12 cellular contexts compared by ENCODE assay signal in genomic region chr12:27260746-27261145, GRCh38. TPM values are rescaled to one million over a fixed set of nuclear protein-coding genes. Genes with fewer than 3 reads are reported as not detected.
DNase-seq lines count a peak whose midpoint lies in the region; ATAC-seq, FAIRE-seq and TF ChIP-seq lines count a peak whose summit lies in the region.
"Had no signal": no experiment of that assay in that cellular context is flagged by ENCODE, and none has a peak within 500 bp of the region (broad histone marks: within the 10 kb centered on the region; RNA-seq: fewer than 3 reads in every experiment).

No MANE protein-coding gene starts in this region.

- H3K27me3 ChIP-seq in GM23338 (ENCODE audit: insufficient read depth) = no peaks in the 10 kb centered on the region
- no peaks in the 10 kb centered on the region for H3K27me3 ChIP-seq in GM12878 (replicated peaks in 1 of 2; ENCODE audit: control insufficient read depth in 2 of 2, insufficient read depth in 2 of 2, low read length in 1 of 2)
- H3K27me3 ChIP-seq in heart right ventricle = no peaks in the 10 kb centered on the region
- H3K27me3 ChIP-seq in smooth muscle cell (ENCODE audit: low read depth) = no peaks in the 10 kb centered on the region

- H3K9ac ChIP-seq in GM12878 (ENCODE audit: control insufficient read depth, insufficient read depth, low read length) (no peak overlapping the region), smooth muscle cell (ENCODE audit: low read depth) (peak overlapping the region; percentile 5)

- no peak overlapping the region for H2AFZ ChIP-seq in GM23338
- H2AFZ ChIP-seq in GM12878 (ENCODE audit: control insufficient read depth, low read depth, low read length) = no peak overlapping the region
- no peak overlapping the region for H2AFZ ChIP-seq in smooth muscle cell (ENCODE audit: low read depth)

- H3K27ac ChIP-seq in GM23338 (ENCODE audit: low read depth) (no peak overlapping the region; the same call in 1 of the 2 replicates), GM12878 (ENCODE audit: control insufficient read depth, insufficient read depth) (peak overlapping the region; percentile 39), heart right ventricle (peak overlapping the region in 7 of 10 donors; percentile 18 to 70 (median 39)), smooth muscle cell (ENCODE audit: low read depth) (peak overlapping the region; percentile 50)
- H3K27ac ChIP-seq: psoas muscle had no signal

- no peak for TF ChIP-seq POLR2A in GM12878 (IDR thresholded peaks at IDR 0.05; ENCODE audit: low read depth, low read length)

- no TSS peak for BruUV-seq in GM12878 (replicated peaks; lab: Mats Ljungman, UMichigan)

- intact Hi-C loops in GM12878 (cut with micrococcal nuclease; ENCODE audit: unreplicated experiment) = no loop called here
- intact Hi-C loops in heart right ventricle (cut with DNase I) = no loop called here
- intact Hi-C loops in posterior vena cava (cut with DNase I) = no loop called here

- H3K4me1 Mint-ChIP-seq in GM23338 = peaks cover 19% of the 10 kb centered on the region

- no peak for TF ChIP-seq EP300 in GM12878 (IDR thresholded peaks at IDR 0.05; ENCODE audit: borderline replicate concordance in 1 of 2, control insufficient read depth in 1 of 2, low read depth in 2 of 2, low read length in 2 of 2)

- H3K4me1 ChIP-seq in GM23338 (ENCODE audit: insufficient read depth) = peaks cover 20% of the 10 kb centered on the region
- peaks cover 20% of the 10 kb centered on the region for H3K4me1 ChIP-seq in GM12878 (ENCODE audit: control insufficient read depth, insufficient read depth, low read length)
- peaks cover 0 to 75% (median 47%) of the 10 kb centered on the region in 9 donors for H3K4me1 ChIP-seq in heart right ventricle
- H3K4me1 ChIP-seq in smooth muscle cell (ENCODE audit: low read depth) = peaks cover 10% of the 10 kb centered on the region

- no peaks in the 10 kb centered on the region for H3K36me3 ChIP-seq in GM23338 (ENCODE audit: insufficient read depth)
- H3K36me3 ChIP-seq in GM12878 (ENCODE audit: control insufficient read depth in 2 of 2, insufficient read depth in 2 of 2, low read length in 1 of 2) = peaks cover 2 to 7% of the 10 kb centered on the region in 2 experiments
- peaks cover 0 to 12% (median 0%) of the 10 kb centered on the region in 9 donors for H3K36me3 ChIP-seq in heart right ventricle
- H3K36me3 ChIP-seq in smooth muscle cell (ENCODE audit: low read depth) = no peaks in the 10 kb centered on the region

- DNase-seq in GM23338 (ENCODE audit: low spot score) (no peak), GM12878 (ENCODE audit: low read depth, low spot score) (no peak), heart right ventricle (no peak), smooth muscle cell (lab: John Stamatoyannopoulos, UW; ENCODE audit: unreplicated experiment) (no peak), posterior vena cava (ENCODE audit: low spot score) (no peak), NCI-H345 treated with DMSO at 0.1 percent for 48 hours (lab: John Stamatoyannopoulos, UW; ENCODE audit: unreplicated experiment) (no peak), medulla oblongata (ENCODE audit: extremely low spot score) (no peak)
- DNase-seq: Calu3, NCI-H526, psoas muscle, T-cell had no signal

- in situ Hi-C loops in GM12878 (cut with MboI) = no loop called here

- no peak overlapping the region for H3K4me3 Mint-ChIP-seq in GM23338
- H3K4me3 Mint-ChIP-seq: T-cell had no signal

- ATAC-seq in GM23338 = no peak
- peak; percentile 18 for ATAC-seq in GM12878
- ATAC-seq in heart right ventricle = peak in 3 of 8 donors; percentile 22 to 65 (median 51)
- no peak for ATAC-seq in HG03354 (IDR thresholded peaks at IDR 0.05; ENCODE audit: poor library complexity, severe bottlenecking, unreplicated experiment)
- ATAC-seq: psoas muscle, T-cell had no signal

- SMC1A ChIA-PET in GM12878 (lab: Charles Lee; ENCODE audit: uncharacterized antibody, unreplicated experiment) = interaction anchor here (0.7 to 20.4 kb wide), 13 partner anchors 8 to 118 kb away, joined by 3 to 491 read pairs (median 3); partner anchors contain the start of gene STK38L

- no peak for TF ChIP-seq RAD21 in GM12878 (IDR thresholded peaks at IDR 0.05; ENCODE audit: insufficient read depth, low read depth, low read length)

- no peaks in the 10 kb centered on the region for H3F3A ChIP-seq in GM23338 (replicated peaks; ENCODE audit: low read depth)
- H3F3A ChIP-seq in smooth muscle cell (ENCODE audit: low read depth) = peaks cover 27% of the 10 kb centered on the region

- H3K36me3 Mint-ChIP-seq in GM23338 (ENCODE audit: low read depth) = no peaks in the 10 kb centered on the region

- H4K20me1 ChIP-seq in GM23338 (replicated peaks; ENCODE audit: insufficient read depth) = peaks cover 13% of the 10 kb centered on the region; the same call in 1 of the 2 replicates
- H4K20me1 ChIP-seq in GM12878 (ENCODE audit: control insufficient read depth, insufficient read depth) = peaks cover 2% of the 10 kb centered on the region; the same call in 1 of the 2 replicates
- peaks cover 100% of the 10 kb centered on the region for H4K20me1 ChIP-seq in smooth muscle cell (ENCODE audit: low read depth)

- no peaks in the 10 kb centered on the region for H3K9me2 ChIP-seq in GM23338 (ENCODE audit: insufficient read depth)

- no peak for FAIRE-seq in GM12878 (lab: Jason Lieb, UNC)

- H3K9me3 Mint-ChIP-seq in GM23338 = no peaks in the 10 kb centered on the region
- H3K9me3 Mint-ChIP-seq: T-cell had no signal

- no peak overlapping the region for H3K4me3 ChIP-seq in GM23338
- H3K4me3 ChIP-seq in GM12878 = peak overlapping the region; percentile 29; the same call in 1 of the 2 replicates
- no peak overlapping the region for H3K4me3 ChIP-seq in heart right ventricle
- no peak overlapping the region for H3K4me3 ChIP-seq in smooth muscle cell
- H3K4me3 ChIP-seq: psoas muscle had no signal

- no peaks in the 10 kb centered on the region for H3K27me3 Mint-ChIP-seq in GM23338 (ENCODE audit: insufficient read depth, low read depth, poor library complexity)
- H3K27me3 Mint-ChIP-seq: T-cell had no signal

- CTCF ChIA-PET in GM12878 (lab: Yijun Ruan, JAX) = interaction anchor here (0.9 to 2.8 kb wide), 9 partner anchors 9 to 118 kb away, joined by 3 to 8 read pairs (median 4); no protein-coding TSS in a partner anchor

- peaks cover 87% of the 10 kb centered on the region for H3K79me2 ChIP-seq in GM23338 (replicated peaks; ENCODE audit: insufficient read depth)
- H3K79me2 ChIP-seq in GM12878 (ENCODE audit: control insufficient read depth, insufficient read depth, low read length) = peaks cover 88% of the 10 kb centered on the region
- H3K79me2 ChIP-seq in smooth muscle cell (ENCODE audit: low read depth) = peaks cover 100% of the 10 kb centered on the region

- H3K27ac Mint-ChIP-seq in GM23338 = peak overlapping the region; percentile 14
- H3K27ac Mint-ChIP-seq: T-cell had no signal

- RAD21 ChIA-PET in GM12878 (lab: Charles Lee; ENCODE audit: unreplicated experiment) = interaction anchor here (0.8 to 21.5 kb wide), 4 partner anchors 11 to 81 kb away, joined by 3 to 282 read pairs (median 16); no protein-coding TSS in a partner anchor

- POLR2A ChIA-PET in GM12878 (lab: Charles Lee) = interaction anchor here (1.2 to 2.9 kb wide), 7 partner anchors 9 to 25 kb away, joined by 3 to 17 read pairs (median 6); partner anchors contain the start of gene STK38L

- WGBS in GM12878 (ENCODE audit: insufficient coverage, insufficient replicate concordance, low lambda C conversion rate, missing lambda C conversion rate) = 77% methylated on average over 4 of the region's 4 CpGs
- 75 to 84% methylated on average over 4 of the region's 4 CpGs for WGBS in heart right ventricle, 2 donors
- WGBS in smooth muscle cell (ENCODE audit: low lambda C conversion rate) = 81% methylated on average over 4 of the region's 4 CpGs

- H3K4me2 ChIP-seq in GM23338 (no peak overlapping the region), GM12878 (ENCODE audit: control insufficient read depth, insufficient read depth) (peak overlapping the region; percentile 59), smooth muscle cell (peak overlapping the region; percentile 48)

- TF ChIP-seq CTCF in GM23338 (conservative IDR thresholded peaks at IDR 0.05; ENCODE audit: low read depth in 2 of 2) = no peak
- TF ChIP-seq CTCF in GM12878 (IDR thresholded peaks at IDR 0.05 in 2 of 3, conservative IDR thresholded peaks at IDR 0.05 in 1 of 3; ENCODE audit: control insufficient read depth in 2 of 3, extremely low read depth in 1 of 3, insufficient read depth in 1 of 3, low read depth in 3 of 3, low read length in 3 of 3) = no peak
- TF ChIP-seq CTCF in heart right ventricle (IDR thresholded peaks at IDR 0.05) = no peak
- no peak for TF ChIP-seq CTCF in smooth muscle cell (IDR thresholded peaks at IDR 0.05; ENCODE audit: borderline replicate concordance, insufficient read depth, poor library complexity, severe bottlenecking)

- H3K9me3 ChIP-seq in GM12878 (replicated peaks; ENCODE audit: control insufficient read depth, insufficient read depth, low read length) (peaks cover 3% of the 10 kb centered on the region; the same call in 2 of the 3 replicates), heart right ventricle (no peaks in the 10 kb centered on the region), smooth muscle cell (replicated peaks; ENCODE audit: low read depth) (no peaks in the 10 kb centered on the region)
- H3K9me3 ChIP-seq: psoas muscle had no signal

RNA-seq across cellular contexts. Expression of gene STK38L, which starts 16.7 kb away (rescaled TPM):
- 56.5 and 59.7 TPM in 2 replicates for total RNA-seq in GM23338 (2014; rRNA removed; shearing (Covaris generic))
- polyA plus RNA-seq in GM23338 (2016; fragmentation: Nextera tagmentation; extraction: Ambion mirVana) (28.9 and 31.0 TPM in 2 replicates), GM12878 (2011; rRNA removed) (121 and 218 TPM in 2 replicates), GM12878 (2014; fragmentation: Illumina TruSeq; extraction: Trizol) (134 and 173 TPM in 2 replicates), GM12878 (2014; fragmentation: Nextera tagmentation; extraction: Ambion mirVana) (10 to 100 TPM; 43.0 to 50.2 TPM), GM12878 (2014; rRNA removed) (76.8 and 90.8 TPM in 2 replicates), GM12878 (2016; fragmentation: Nextera tagmentation; extraction: Ambion mirVana) (100 to 1,000 TPM; 144 to 154 TPM), heart right ventricle (10 to 100 TPM in 1 of 2 donors, 1 to 10 TPM in 1; 9.5 to 23.5 TPM), smooth muscle cell (57.8 and 82.7 TPM in 2 replicates)
- 283 and 300 TPM in 2 replicates for total RNA-seq in GM12878 (2013; cell fraction: nucleolus; rRNA removed)
- total RNA-seq in GM12878 (2014; rRNA removed) (92.7 and 120 TPM in 2 replicates), GM12878 (2014; rRNA removed; fragmentation: Illumina TruSeq; extraction: Trizol) (130 and 131 TPM in 2 replicates), GM12878 (2021) (110 and 131 TPM in 2 replicates), heart right ventricle (100 to 1,000 TPM in 5 of 10 donors, 10 to 100 TPM in 5; 40.7 to 165 (median 104) TPM), smooth muscle cell (178 and 190 TPM in 2 replicates), posterior vena cava (100 to 1,000 TPM in 1 of 2 donors, 10 to 100 TPM in 1; 93.3 to 221 TPM)
- 19.4 TPM for polyA plus RNA-seq in GM12878 (2011; ENCODE audit: low read depth)
- 24.3 and 29.2 TPM in 2 replicates for polyA plus RNA-seq in GM12878 (2011; cell fraction: cytosol; rRNA removed)
- 70.9 and 75.1 TPM in 2 replicates for polyA plus RNA-seq in GM12878 (2011; cell fraction: nucleus; rRNA removed)
- polyA plus RNA-seq in GM12878 (2012) = 40.8 and 44.4 TPM in 2 replicates
- 41.8 and 75.6 TPM in 2 replicates for polyA minus RNA-seq in GM12878 (2011; rRNA and poly(A)+ RNA removed)
- 35.9 and 43.5 TPM in 2 replicates for polyA minus RNA-seq in GM12878 (2011; cell fraction: cytosol; rRNA and poly(A)+ RNA removed)
- polyA minus RNA-seq in GM12878 (2011; cell fraction: nucleus; rRNA and poly(A)+ RNA removed) = 36.5 and 60.8 TPM in 2 replicates
